1 cellular context compared by ENCODE assay signal in genomic region chr1:11099310-11100148, GRCh38.
TF ChIP-seq lines count a peak whose summit lies in the region.

EXOSC10 (minus strand) TSS chr1:11099869; CDS start chr1:11099831, 38 bp downstream.

TF ChIP-seq in HepG2, 621 proteins besides CTCF, POLR2A, EP300 and RAD21 (continued from another document and continues in another):
- no peak for TF ChIP-seq TARDBP (CRISPR knock-in tag; IDR thresholded peaks at IDR 0.05)
- TF ChIP-seq ZNF879 (CRISPR knock-in tag; IDR thresholded peaks at IDR 0.05): no peak; the same call in 1 of the 2 replicates
- TF ChIP-seq, protein P1, sequence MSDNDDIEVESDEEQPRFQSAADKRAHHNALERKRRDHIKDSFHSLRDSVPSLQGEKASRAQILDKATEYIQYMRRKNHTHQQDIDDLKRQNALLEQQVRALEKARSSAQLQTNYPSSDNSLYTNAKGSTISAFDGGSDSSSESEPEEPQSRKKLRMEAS (IDR thresholded peaks at IDR 0.05): 0 out of 2 replicates have a peak, but pooled peaks have one; percentile 41
- TF ChIP-seq GTF3A (CRISPR knock-in tag; conservative IDR thresholded peaks at IDR 0.05): no peak
- TF ChIP-seq, protein P2, sequence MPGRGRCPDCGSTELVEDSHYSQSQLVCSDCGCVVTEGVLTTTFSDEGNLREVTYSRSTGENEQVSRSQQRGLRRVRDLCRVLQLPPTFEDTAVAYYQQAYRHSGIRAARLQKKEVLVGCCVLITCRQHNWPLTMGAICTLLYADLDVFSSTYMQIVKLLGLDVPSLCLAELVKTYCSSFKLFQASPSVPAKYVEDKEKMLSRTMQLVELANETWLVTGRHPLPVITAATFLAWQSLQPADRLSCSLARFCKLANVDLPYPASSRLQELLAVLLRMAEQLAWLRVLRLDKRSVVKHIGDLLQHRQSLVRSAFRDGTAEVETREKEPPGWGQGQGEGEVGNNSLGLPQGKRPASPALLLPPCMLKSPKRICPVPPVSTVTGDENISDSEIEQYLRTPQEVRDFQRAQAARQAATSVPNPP (CRISPR knock-in tag; IDR thresholded peaks at IDR 0.05): no peak
- TF ChIP-seq NR2F1 (CRISPR knock-in tag; IDR thresholded peaks at IDR 0.05): no peak
- no peak for TF ChIP-seq SNAI1 (CRISPR knock-in tag; IDR thresholded peaks at IDR 0.05; ENCODE audit: borderline replicate concordance)
- TF ChIP-seq ZNF30 (CRISPR knock-in tag; IDR thresholded peaks at IDR 0.05): 0 out of 2 replicates have a peak, but pooled peaks have one; percentile 57
- TF ChIP-seq ZNF567 (CRISPR knock-in tag; IDR thresholded peaks at IDR 0.05; ENCODE audit: borderline replicate concordance): no peak
- TF ChIP-seq SAFB2 (CRISPR knock-in tag; IDR thresholded peaks at IDR 0.05; ENCODE audit: borderline replicate concordance, low read depth): no peak
- no peak for TF ChIP-seq ZNF780A (CRISPR knock-in tag; IDR thresholded peaks at IDR 0.05)
- no peak for TF ChIP-seq GTF2F1 (IDR thresholded peaks at IDR 0.05; ENCODE audit: low read length)
- TF ChIP-seq ZNF550 (CRISPR knock-in tag; IDR thresholded peaks at IDR 0.05; ENCODE audit: borderline replicate concordance): no peak
- TF ChIP-seq RCOR2 (CRISPR knock-in tag; IDR thresholded peaks at IDR 0.05): no peak
- no peak for TF ChIP-seq FOXK1 (CRISPR knock-in tag; IDR thresholded peaks at IDR 0.05; ENCODE audit: borderline replicate concordance, low read depth)
- TF ChIP-seq RARG (CRISPR knock-in tag; IDR thresholded peaks at IDR 0.05; ENCODE audit: low read depth): no peak
- no peak for TF ChIP-seq KLF16 (CRISPR knock-in tag; IDR thresholded peaks at IDR 0.05)
- no peak for TF ChIP-seq NCOA5 (CRISPR knock-in tag; IDR thresholded peaks at IDR 0.05)
- no peak for TF ChIP-seq CSRNP1 (CRISPR knock-in tag; IDR thresholded peaks at IDR 0.05)
- peak; percentile 68; the same call in 1 of the 2 replicates for TF ChIP-seq ZNF274 (CRISPR knock-in tag; IDR thresholded peaks at IDR 0.05)
- TF ChIP-seq TIGD3 (CRISPR knock-in tag; IDR thresholded peaks at IDR 0.05; ENCODE audit: borderline replicate concordance): no peak
- TF ChIP-seq YEATS2 (CRISPR knock-in tag; IDR thresholded peaks at IDR 0.05; ENCODE audit: borderline replicate concordance): peak; percentile 86
- TF ChIP-seq ATF1 (CRISPR knock-in tag; IDR thresholded peaks at IDR 0.05): no peak
- no peak for TF ChIP-seq JDP2 (CRISPR knock-in tag; IDR thresholded peaks at IDR 0.05; ENCODE audit: borderline replicate concordance)
- no peak for TF ChIP-seq ZNF138 (CRISPR knock-in tag; IDR thresholded peaks at IDR 0.05; ENCODE audit: low read depth)
- no peak for TF ChIP-seq KLF9 (CRISPR knock-in tag; IDR thresholded peaks at IDR 0.05; ENCODE audit: low read depth)
- no peak for TF ChIP-seq SRF (IDR thresholded peaks at IDR 0.05; ENCODE audit: low read depth, low read length)
- 0 out of 2 replicates have a peak, but pooled peaks have one; percentile 7 for TF ChIP-seq ZNF292 (CRISPR knock-in tag; IDR thresholded peaks at IDR 0.05; ENCODE audit: borderline replicate concordance, low read depth)
- TF ChIP-seq RBM22 (optimal IDR thresholded peaks at IDR 0.05; ENCODE audit: low read length): no peak
- 0 out of 2 replicates have a peak, but pooled peaks have one; percentile 33 for TF ChIP-seq NFAT5 (CRISPR knock-in tag; IDR thresholded peaks at IDR 0.05)
- TF ChIP-seq GZF1 (CRISPR knock-in tag; IDR thresholded peaks at IDR 0.05): no peak
- TF ChIP-seq ATF7-NPFF (CRISPR knock-in tag; IDR thresholded peaks at IDR 0.05; ENCODE audit: low read depth): peak; percentile 74; the same call in 1 of the 2 replicates
- TF ChIP-seq RNF2 (conservative IDR thresholded peaks at IDR 0.05; ENCODE audit: low read depth): no peak
- TF ChIP-seq, protein P3, sequence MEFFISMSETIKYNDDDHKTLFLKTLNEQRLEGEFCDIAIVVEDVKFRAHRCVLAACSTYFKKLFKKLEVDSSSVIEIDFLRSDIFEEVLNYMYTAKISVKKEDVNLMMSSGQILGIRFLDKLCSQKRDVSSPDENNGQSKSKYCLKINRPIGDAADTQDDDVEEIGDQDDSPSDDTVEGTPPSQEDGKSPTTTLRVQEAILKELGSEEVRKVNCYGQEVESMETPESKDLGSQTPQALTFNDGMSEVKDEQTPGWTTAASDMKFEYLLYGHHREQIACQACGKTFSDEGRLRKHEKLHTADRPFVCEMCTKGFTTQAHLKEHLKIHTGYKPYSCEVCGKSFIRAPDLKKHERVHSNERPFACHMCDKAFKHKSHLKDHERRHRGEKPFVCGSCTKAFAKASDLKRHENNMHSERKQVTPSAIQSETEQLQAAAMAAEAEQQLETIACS (CRISPR knock-in tag; IDR thresholded peaks at IDR 0.05): no peak; the same call in 1 of the 2 replicates
- no peak for TF ChIP-seq MYPOP (CRISPR knock-in tag; IDR thresholded peaks at IDR 0.05)
- TF ChIP-seq, protein P4, sequence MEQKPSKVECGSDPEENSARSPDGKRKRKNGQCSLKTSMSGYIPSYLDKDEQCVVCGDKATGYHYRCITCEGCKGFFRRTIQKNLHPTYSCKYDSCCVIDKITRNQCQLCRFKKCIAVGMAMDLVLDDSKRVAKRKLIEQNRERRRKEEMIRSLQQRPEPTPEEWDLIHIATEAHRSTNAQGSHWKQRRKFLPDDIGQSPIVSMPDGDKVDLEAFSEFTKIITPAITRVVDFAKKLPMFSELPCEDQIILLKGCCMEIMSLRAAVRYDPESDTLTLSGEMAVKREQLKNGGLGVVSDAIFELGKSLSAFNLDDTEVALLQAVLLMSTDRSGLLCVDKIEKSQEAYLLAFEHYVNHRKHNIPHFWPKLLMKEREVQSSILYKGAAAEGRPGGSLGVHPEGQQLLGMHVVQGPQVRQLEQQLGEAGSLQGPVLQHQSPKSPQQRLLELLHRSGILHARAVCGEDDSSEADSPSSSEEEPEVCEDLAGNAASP (CRISPR knock-in tag; IDR thresholded peaks at IDR 0.05; ENCODE audit: borderline replicate concordance): no peak
- TF ChIP-seq ZFP36 (IDR thresholded peaks at IDR 0.05; ENCODE audit: borderline replicate concordance, low read depth, low read length, partially characterized antibody): no peak
- TF ChIP-seq ZNF331 (CRISPR knock-in tag; IDR thresholded peaks at IDR 0.05): no peak; the same call in 1 of the 2 replicates
- TF ChIP-seq U2AF2 (IDR thresholded peaks at IDR 0.05; ENCODE audit: low read depth, low read length): no peak
- TF ChIP-seq ZNF788 (CRISPR knock-in tag; IDR thresholded peaks at IDR 0.05; ENCODE audit: borderline replicate concordance): no peak
- no peak for TF ChIP-seq REXO4 (CRISPR knock-in tag; IDR thresholded peaks at IDR 0.05; ENCODE audit: borderline replicate concordance)
- TF ChIP-seq ZNF569 (CRISPR knock-in tag; IDR thresholded peaks at IDR 0.05; ENCODE audit: borderline replicate concordance): no peak
- TF ChIP-seq, protein P5, sequence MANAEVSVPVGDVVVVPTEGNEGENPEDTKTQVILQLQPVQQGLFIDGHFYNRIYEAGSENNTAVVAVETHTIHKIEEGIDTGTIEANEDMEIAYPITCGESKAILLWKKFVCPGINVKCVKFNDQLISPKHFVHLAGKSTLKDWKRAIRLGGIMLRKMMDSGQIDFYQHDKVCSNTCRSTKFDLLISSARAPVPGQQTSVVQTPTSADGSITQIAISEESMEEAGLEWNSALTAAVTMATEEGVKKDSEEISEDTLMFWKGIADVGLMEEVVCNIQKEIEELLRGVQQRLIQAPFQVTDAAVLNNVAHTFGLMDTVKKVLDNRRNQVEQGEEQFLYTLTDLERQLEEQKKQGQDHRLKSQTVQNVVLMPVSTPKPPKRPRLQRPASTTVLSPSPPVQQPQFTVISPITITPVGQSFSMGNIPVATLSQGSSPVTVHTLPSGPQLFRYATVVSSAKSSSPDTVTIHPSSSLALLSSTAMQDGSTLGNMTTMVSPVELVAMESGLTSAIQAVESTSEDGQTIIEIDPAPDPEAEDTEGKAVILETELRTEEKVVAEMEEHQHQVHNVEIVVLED (CRISPR knock-in tag; IDR thresholded peaks at IDR 0.05; ENCODE audit: borderline replicate concordance): peak; percentile 71
- peak; percentile 49; the same call in 1 of the 2 replicates for TF ChIP-seq ZSCAN12 (CRISPR knock-in tag; IDR thresholded peaks at IDR 0.05)
- no peak for TF ChIP-seq NONO (IDR thresholded peaks at IDR 0.05)
- peak; percentile 78 for TF ChIP-seq NONO (CRISPR knock-in tag; conservative IDR thresholded peaks at IDR 0.05)
- no peak for TF ChIP-seq ZNF792 (CRISPR knock-in tag; IDR thresholded peaks at IDR 0.05)
- no peak for TF ChIP-seq ZNF232 (CRISPR knock-in tag; IDR thresholded peaks at IDR 0.05; ENCODE audit: borderline replicate concordance)
- TF ChIP-seq MEF2D (CRISPR knock-in tag; IDR thresholded peaks at IDR 0.05): no peak
- no peak for TF ChIP-seq ZNF260 (CRISPR knock-in tag; IDR thresholded peaks at IDR 0.05; ENCODE audit: borderline replicate concordance, low read depth)
- no peak for TF ChIP-seq HMG20A (CRISPR knock-in tag; IDR thresholded peaks at IDR 0.05; ENCODE audit: borderline replicate concordance)
- no peak for TF ChIP-seq CEBPB (IDR thresholded peaks at IDR 0.05; ENCODE audit: borderline replicate concordance, low read depth, low read length)
- TF ChIP-seq GLI4 (CRISPR knock-in tag; IDR thresholded peaks at IDR 0.05; ENCODE audit: borderline replicate concordance): peak; percentile 80
- TF ChIP-seq MBD4 (IDR thresholded peaks at IDR 0.05; ENCODE audit: borderline replicate concordance, low read length): no peak
- no peak; the same call in 1 of the 2 replicates for TF ChIP-seq SPEN (CRISPR knock-in tag; IDR thresholded peaks at IDR 0.05; ENCODE audit: low read depth)
- TF ChIP-seq STAT5B (CRISPR knock-in tag; IDR thresholded peaks at IDR 0.05): no peak
- 0 out of 2 replicates have a peak, but pooled peaks have one; percentile 25 for TF ChIP-seq FOSL1 (CRISPR knock-in tag; IDR thresholded peaks at IDR 0.05; ENCODE audit: borderline replicate concordance)
- TF ChIP-seq ZNF33B (CRISPR knock-in tag; IDR thresholded peaks at IDR 0.05): no peak
- peak; percentile 75; the same call in 1 of the 2 replicates for TF ChIP-seq KDM4B (CRISPR knock-in tag; IDR thresholded peaks at IDR 0.05)
- TF ChIP-seq SOX6 (IDR thresholded peaks at IDR 0.05): no peak
- TF ChIP-seq SOX6 (CRISPR knock-in tag; IDR thresholded peaks at IDR 0.05): no peak
- TF ChIP-seq ZBTB20 (CRISPR knock-in tag; IDR thresholded peaks at IDR 0.05; ENCODE audit: borderline replicate concordance, low read depth): no peak
- no peak for TF ChIP-seq MIER2 (CRISPR knock-in tag; IDR thresholded peaks at IDR 0.05)
